Comparison of ENCODE assay signal across 9 cellular contexts in the genomic region with DNA sequence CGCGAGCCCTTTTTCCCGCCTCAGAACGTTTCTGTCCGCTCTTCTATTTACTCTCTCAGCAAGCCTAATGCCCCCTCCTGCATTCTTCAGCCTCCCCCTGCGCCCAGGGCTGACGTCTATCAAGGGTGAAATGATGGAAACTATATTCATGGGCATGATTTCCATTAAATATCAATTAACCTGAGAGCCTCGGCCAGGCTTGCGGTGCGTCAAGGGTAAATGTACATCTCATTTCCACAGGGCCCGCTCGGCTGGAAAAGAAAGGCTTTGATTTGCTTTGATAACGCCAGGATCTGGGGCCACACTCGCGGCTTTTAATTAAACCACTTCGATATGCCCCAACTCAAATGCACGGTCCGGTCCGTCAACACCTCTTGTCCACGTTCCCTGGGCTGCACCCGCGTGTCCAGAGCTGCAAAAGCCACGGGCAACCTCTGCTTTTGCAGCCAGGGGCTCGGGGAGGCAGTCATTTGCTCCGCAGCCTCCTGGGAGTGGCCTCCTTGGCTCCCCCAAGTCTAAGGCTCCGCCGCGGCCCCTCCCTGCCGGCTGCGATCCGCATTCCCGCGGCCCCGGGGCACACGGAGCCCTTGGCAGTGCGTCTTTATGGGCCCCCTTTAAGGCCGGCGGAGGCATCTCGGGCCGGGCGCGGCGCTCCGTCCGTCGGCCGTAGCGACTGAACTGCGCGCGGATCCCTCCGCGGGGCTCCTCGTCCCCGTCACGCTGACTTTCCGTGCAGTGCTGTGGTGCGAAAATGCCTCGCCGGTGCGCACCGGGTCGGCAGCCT. TPM values are rescaled to one million over a fixed set of nuclear protein-coding genes. Genes with fewer than 3 reads are reported as not detected.
A peak's percentile ranks its signal among the peaks of the same experiment; 100 is the strongest.
DNase-seq lines count a peak whose midpoint lies in the region; ATAC-seq and TF ChIP-seq lines count a peak whose summit lies in the region.
"Had no signal": no experiment of that assay in that cellular context is flagged by ENCODE, and none has a peak within 500 bp of the region (broad histone marks: within the 10 kb centered on the region; RNA-seq: fewer than 3 reads in every experiment).

Gene HOXD8 (plus strand): TSS at position 693 of the 784 bp plus-strand sequence. CDS start 662 bp downstream, outside the sequence.

- DNase-seq in CD8-positive, alpha-beta T cell, result no peak
- DNase-seq in LHCN-M2 (ENCODE audit: low read depth) (peak; percentile 46), hepatocyte (ENCODE audit: low spot score) (peak; percentile 71)
- peak; percentile 33 to 50 for DNase-seq in activated T-cell treated with anti-CD3 and anti-CD28 coated beads, Interleukin-2, amount 50 U/mL, for 48 hours

- H3K27ac ChIP-seq in CD8-positive, alpha-beta T cell (ENCODE audit: low read depth, low read length), result no peak within 1 kb of the TSS
- H3K27ac ChIP-seq in hepatocyte (no peak within 1 kb of the TSS), skeletal muscle tissue (ENCODE audit: low read depth, low read length) (peak within 1 kb of the TSS; percentile 78)

- H2AFZ ChIP-seq in hepatocyte, result peak within 1 kb of the TSS; percentile 55

- CTCF ChIA-PET in CD8-positive, alpha-beta T cell (lab: Charles Lee), result interaction anchor here (1.0 to 7.0 kb wide), 6 partner anchors 325 to 1019 kb away, joined by 3 to 125 read pairs (median 32); no protein-coding TSS in a partner anchor

- no peaks in the 10 kb centered on the region for H4K20me1 ChIP-seq in hepatocyte (ENCODE audit: insufficient read depth, poor library complexity, severe bottlenecking)

- H3K27ac Mint-ChIP-seq in CD8-positive, alpha-beta T cell, result no peak within 1 kb of the TSS

- 2% methylated on average over 53 of the region's 63 CpGs for WGBS in hepatocyte (ENCODE audit: low lambda C conversion rate, missing lambda C conversion rate)

- H3K4me3 ChIP-seq in CD8-positive, alpha-beta T cell (ENCODE audit: low read depth, low read length), result no peak within 1 kb of the TSS
- H3K4me3 ChIP-seq in hepatocyte (peak within 1 kb of the TSS; percentile 56), skeletal muscle tissue (ENCODE audit: low read length in 3 of 3) (peak within 1 kb of the TSS; percentile 68 to 78 (median 75))

- H3K9me2 ChIP-seq in hepatocyte (replicated peaks; ENCODE audit: insufficient read depth), result no peaks in the 10 kb centered on the region

- peak within 1 kb of the TSS; percentile 66 for H3K4me3 Mint-ChIP-seq in CD8-positive, alpha-beta T cell

- ATAC-seq in CD8-positive, alpha-beta T cell, result no peak
- ATAC-seq in GM19023 (IDR thresholded peaks at IDR 0.05; ENCODE audit: unreplicated experiment), result no peak
- ATAC-seq in GM21367 (IDR thresholded peaks at IDR 0.05; ENCODE audit: unreplicated experiment), result no peak
- ATAC-seq in HG02623 (IDR thresholded peaks at IDR 0.05; ENCODE audit: unreplicated experiment), result no peak

- no peaks in the 10 kb centered on the region for H3K36me3 ChIP-seq in CD8-positive, alpha-beta T cell (ENCODE audit: insufficient read depth, low read length)
- H3K36me3 ChIP-seq in hepatocyte (replicated peaks; ENCODE audit: insufficient read depth, low read depth) (no peaks in the 10 kb centered on the region), skeletal muscle tissue (ENCODE audit: control insufficient read depth in 3 of 3, insufficient read depth in 3 of 3, low read length in 3 of 3) (peaks cover 0 to 2% (median 0%) of the 10 kb centered on the region in 3 donors)

- no peaks in the 10 kb centered on the region for H3K36me3 Mint-ChIP-seq in CD8-positive, alpha-beta T cell

- H3K27me3 Mint-ChIP-seq in CD8-positive, alpha-beta T cell (ENCODE audit: low read depth), result peaks cover 75% of the 10 kb centered on the region

- no peak for TF ChIP-seq CTCF in CD8-positive, alpha-beta T cell (IDR thresholded peaks at IDR 0.05)
- TF ChIP-seq CTCF in hepatocyte (IDR thresholded peaks at IDR 0.05; ENCODE audit: poor library complexity), result no peak

- H3K4me1 ChIP-seq in CD8-positive, alpha-beta T cell (ENCODE audit: insufficient read depth, low read length), result peaks cover 27% of the 10 kb centered on the region
- H3K4me1 ChIP-seq in hepatocyte (ENCODE audit: insufficient read depth) (peaks cover 13% of the 10 kb centered on the region), skeletal muscle tissue (ENCODE audit: control insufficient read depth in 3 of 3, insufficient read depth in 3 of 3, low read length in 3 of 3) (peaks cover 3 to 12% (median 5%) of the 10 kb centered on the region in 3 donors)

- H3K79me2 ChIP-seq in hepatocyte, result no peaks in the 10 kb centered on the region

- peaks cover 3% of the 10 kb centered on the region for H3K9me3 Mint-ChIP-seq in CD8-positive, alpha-beta T cell

- H3K9me3 ChIP-seq in CD8-positive, alpha-beta T cell (ENCODE audit: low read length), result no peaks in the 10 kb centered on the region
- H3K9me3 ChIP-seq in hepatocyte (ENCODE audit: low read depth), result no peaks in the 10 kb centered on the region
- no peaks in the 10 kb centered on the region for H3K9me3 ChIP-seq in skeletal muscle tissue (ENCODE audit: control insufficient read depth in 3 of 3, low read length in 3 of 3)

- H3K9ac ChIP-seq in skeletal muscle tissue (ENCODE audit: low read depth in 1 of 3, low read length in 3 of 3), result peak within 1 kb of the TSS; percentile 61 to 76 (median 69)

- peaks cover 74% of the 10 kb centered on the region for H3K27me3 ChIP-seq in CD8-positive, alpha-beta T cell (ENCODE audit: insufficient read depth, low read length)
- peaks cover 91% of the 10 kb centered on the region for H3K27me3 ChIP-seq in hepatocyte
- H3K27me3 ChIP-seq in skeletal muscle tissue (ENCODE audit: control insufficient read depth in 3 of 3, insufficient read depth in 3 of 3, low read length in 3 of 3), result peaks cover 11 to 61% (median 41%) of the 10 kb centered on the region in 3 donors

- POLR2A ChIA-PET in CD8-positive, alpha-beta T cell (lab: Charles Lee), result no interaction called here

- peaks cover 28% of the 10 kb centered on the region for H3K4me1 Mint-ChIP-seq in CD8-positive, alpha-beta T cell (ENCODE audit: low read depth)

- intact Hi-C loops in CD8-positive, alpha-beta T cell (cut with DNase I, micrococcal nuclease), result loop anchor here (5.0 to 10.0 kb wide), 8 partner anchors 52 to 1636 kb away; a partner anchor contains a TSS

- H3K4me2 ChIP-seq in hepatocyte, result peak within 1 kb of the TSS; percentile 91

RNA-seq across cellular contexts. Expression of gene HOXD8, which starts in this region (rescaled TPM):
- not detected for total RNA-seq in CD8-positive, alpha-beta T cell
- 0.58 and 1.4 TPM in 2 replicates for total RNA-seq in LHCN-M2 (2014; rRNA removed)
- polyA plus RNA-seq in LHCN-M2 (2012), result 1.6 TPM
- total RNA-seq in hepatocyte, result 1.3 TPM in 2 replicates
- polyA plus RNA-seq in hepatocyte, result 0.77 TPM in 1 of 2 replicates, not detected in the other
- total RNA-seq in skeletal muscle tissue, result 18.8 TPM
- total RNA-seq: mononuclear cell had no signal

Comparison
In these comparisons a context has a peak if more than half of its experiments do, and no peak if none do; other contexts are left out.
1. DNase-seq: peak in LHCN-M2 (single experiment), activated T-cell treated with anti-CD3 and anti-CD28 coated beads, Interleukin-2, amount 50 U/mL, for 48 hours (2 of 2) and hepatocyte (single experiment); none in CD8-positive, alpha-beta T cell (0 of 7).